ENCODE assay signal across 13 cellular contexts in the genomic region with DNA sequence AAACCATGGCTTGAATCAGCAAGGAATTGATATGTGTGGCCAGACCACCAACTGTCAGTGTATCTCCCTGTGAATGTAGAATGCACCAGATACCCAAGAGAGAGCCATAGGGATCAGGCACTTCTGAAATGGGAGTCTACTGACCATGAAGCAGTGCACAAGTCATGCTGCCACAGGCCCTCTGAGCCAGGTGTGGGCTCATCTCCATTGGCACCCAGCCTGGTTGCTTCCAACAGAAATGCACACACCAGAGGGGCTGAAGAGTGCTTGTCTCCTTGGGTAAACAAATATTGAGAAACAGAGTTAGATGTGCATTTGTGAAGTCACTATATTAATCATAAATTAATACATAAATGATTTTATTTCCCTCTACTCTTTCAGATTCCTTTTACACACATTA.
"Had no signal": no experiment of that assay in that cellular context is flagged by ENCODE, and none has a peak within 500 bp of the region (broad histone marks: within the 10 kb centered on the region; RNA-seq: fewer than 3 reads in every experiment).

No MANE protein-coding gene starts in this region.

- H3K27me3 ChIP-seq: adrenal gland, esophagus muscularis mucosa, testis had no signal

- H3K36me3 ChIP-seq: adrenal gland, esophagus muscularis mucosa had no signal

- DNase-seq: activated CD4-positive, alpha-beta T cell treated with anti-CD3 and anti-CD28 coated beads, Interleukin-2, amount 50 U/mL, for 1 hour; activated naive CD4-positive, alpha-beta T cell treated with anti-CD3 and anti-CD28 coated beads, Interleukin-2, amount 50 U/mL, for 16 hours; activated T-cell treated with anti-CD3 and anti-CD28 coated beads for 4 hours; adrenal gland; glutamatergic neuron; left cardiac atrium; mucosa of descending colon; naive thymus-derived CD8-positive, alpha-beta T cell; posterior cingulate gyrus; stimulated activated CD4-positive, alpha-beta T cell treated with anti-CD3 and anti-CD28 coated beads, Interleukin-4, amount 100 ng/mL, for 4 hours; stimulated activated naive CD8-positive, alpha-beta T cell treated with anti-CD3 and anti-CD28 coated beads, Interleukin-15, amount 100 ng/mL, for 72 hours; testis had no signal

- H3K4me3 ChIP-seq: adrenal gland, esophagus muscularis mucosa, mucosa of descending colon, testis had no signal

- ATAC-seq: left cardiac atrium; mucosa of descending colon; naive thymus-derived CD8-positive, alpha-beta T cell; stimulated activated naive CD8-positive, alpha-beta T cell treated with anti-CD3 and anti-CD28 coated beads, Interleukin-15, amount 100 ng/mL, for 72 hours had no signal
